20 cellular contexts compared by ENCODE assay signal in genomic region chr5:78793907-78794687, GRCh38.
"Had no signal": no experiment of that assay in that cellular context is flagged by ENCODE, and none has a peak within 500 bp of the region (broad histone marks: within the 10 kb centered on the region; RNA-seq: fewer than 3 reads in every experiment).

No MANE protein-coding gene starts in this region.

- H3K9me3 Mint-ChIP-seq: activated naive CD8-positive, alpha-beta T cell treated with anti-CD3 and anti-CD28 coated beads, Interleukin-2, amount 10 ng/mL, durations not matched to agents 7 days and 5 days; brain; central memory CD8-positive, alpha-beta T cell had no signal

- DNase-seq: activated CD4-positive, alpha-beta T cell treated with anti-CD3 and anti-CD28 coated beads, Interleukin-2, amount 50 U/mL, for 1 hour; activated CD8-positive, alpha-beta memory T cell treated with anti-CD3 and anti-CD28 coated beads for 24 hours; activated naive CD4-positive, alpha-beta T cell; activated naive CD8-positive, alpha-beta T cell treated with anti-CD3 and anti-CD28 coated beads, Interleukin-2, amount 10 ng/mL, durations not matched to agents 7 days and 5 days; effector CD8-positive, alpha-beta T cell; gastrocnemius medialis; heart right ventricle; left cardiac atrium; mucosa of descending colon; naive thymus-derived CD8-positive, alpha-beta T cell; nucleus accumbens; spleen; SW 1271; tibial artery; uterus had no signal

- H3K4me1 ChIP-seq: gastrocnemius medialis, uterus had no signal

- H3K27me3 ChIP-seq: gastrocnemius medialis, heart right ventricle, spleen, tibial artery, uterus had no signal

- ATAC-seq: activated CD4-positive, CD25-positive, alpha-beta regulatory T cell treated with anti-CD3 and anti-CD28 coated beads, Interleukin-2, amount 50 U/mL, for 24 hours; gastrocnemius medialis; heart right ventricle; left cardiac atrium; mucosa of descending colon; naive thymus-derived CD8-positive, alpha-beta T cell; sciatic nerve had no signal

- H3K4me3 Mint-ChIP-seq: activated naive CD8-positive, alpha-beta T cell treated with anti-CD3 and anti-CD28 coated beads, Interleukin-2, amount 10 ng/mL, durations not matched to agents 7 days and 5 days; brain; central memory CD8-positive, alpha-beta T cell; naive thymus-derived CD8-positive, alpha-beta T cell had no signal

- H3K27me3 Mint-ChIP-seq: activated naive CD8-positive, alpha-beta T cell treated with anti-CD3 and anti-CD28 coated beads, Interleukin-2, amount 10 ng/mL, durations not matched to agents 7 days and 5 days; brain; central memory CD8-positive, alpha-beta T cell; naive thymus-derived CD8-positive, alpha-beta T cell had no signal

- H3K4me3 ChIP-seq: gastrocnemius medialis, heart right ventricle, lung, mucosa of descending colon, spleen, tibial artery, uterus had no signal

- H3K27ac ChIP-seq: gastrocnemius medialis, heart right ventricle, spleen, tibial artery, uterus had no signal

- H3K36me3 Mint-ChIP-seq: brain had no signal

- H3K9me3 ChIP-seq: gastrocnemius medialis, heart right ventricle, mucosa of descending colon, spleen, tibial artery, uterus had no signal

- H3K36me3 ChIP-seq: gastrocnemius medialis, heart right ventricle, spleen, tibial artery, uterus had no signal

- H3K27ac Mint-ChIP-seq: activated naive CD8-positive, alpha-beta T cell treated with anti-CD3 and anti-CD28 coated beads, Interleukin-2, amount 10 ng/mL, durations not matched to agents 7 days and 5 days had no signal
